ENCODE assay signal across 2 cellular contexts in genomic region chr12:106898001-106898966, GRCh38.
TF ChIP-seq lines count a peak whose summit lies in the region.

No MANE protein-coding gene starts in this region.

TF ChIP-seq in GM23338, 12 proteins besides CTCF, POLR2A, EP300 and RAD21:
- TF ChIP-seq CREB1 (CRISPR knock-in tag; IDR thresholded peaks at IDR 0.05; ENCODE audit: low read depth) (no peak), NANOG (IDR thresholded peaks at IDR 0.05; ENCODE audit: borderline replicate concordance) (no peak), ZNF331 (CRISPR knock-in tag; IDR thresholded peaks at IDR 0.05; ENCODE audit: low read depth) (no peak), JUNB (IDR thresholded peaks at IDR 0.05; ENCODE audit: unreplicated experiment) (no peak), ZNF462 (CRISPR knock-in tag; IDR thresholded peaks at IDR 0.05) (no peak), POLR2AphosphoS5 (IDR thresholded peaks at IDR 0.05; ENCODE audit: low read depth) (no peak), EZH2phosphoT487 (IDR thresholded peaks at IDR 0.05; ENCODE audit: unreplicated experiment) (no peak), REST (IDR thresholded peaks at IDR 0.05; ENCODE audit: unreplicated experiment) (no peak), EZH2 (IDR thresholded peaks at IDR 0.05; ENCODE audit: low read depth, unreplicated experiment) (no peak), ZNF114 (CRISPR knock-in tag; IDR thresholded peaks at IDR 0.05) (no peak)
TF ChIP-seq in GM23338: peak in this region for 0.

TF ChIP-seq in H1, 55 proteins besides CTCF, POLR2A, EP300 and RAD21:
- no peak for TF ChIP-seq MAFK (IDR thresholded peaks at IDR 0.05; ENCODE audit: low read depth, low read length)
- no peak for TF ChIP-seq SIRT6 (IDR thresholded peaks at IDR 0.05; ENCODE audit: low read length)
- TF ChIP-seq POU5F1 (IDR thresholded peaks at IDR 0.05; ENCODE audit: low read depth, low read length): no peak
- TF ChIP-seq SUZ12 (IDR thresholded peaks at IDR 0.05; ENCODE audit: low read length): no peak
- no peak for TF ChIP-seq NANOG (IDR thresholded peaks at IDR 0.05; ENCODE audit: insufficient read depth, low read depth, low read length, poor library complexity, severe bottlenecking)
- TF ChIP-seq BRCA1 (IDR thresholded peaks at IDR 0.05; ENCODE audit: low read depth, low read length): no peak
- TF ChIP-seq NRF1 (IDR thresholded peaks at IDR 0.05; ENCODE audit: low read depth, low read length): no peak
- TF ChIP-seq ATF2 (IDR thresholded peaks at IDR 0.05; ENCODE audit: low read length): no peak
- TF ChIP-seq CREB1 (IDR thresholded peaks at IDR 0.05): no peak
- no peak for TF ChIP-seq SIN3A (conservative IDR thresholded peaks at IDR 0.05 in 1 of 2, IDR thresholded peaks at IDR 0.05 in 1 of 2; ENCODE audit: low read depth in 1 of 2, low read length in 2 of 2)
- TF ChIP-seq JUND (IDR thresholded peaks at IDR 0.05; ENCODE audit: low read length): no peak
- no peak for TF ChIP-seq RXRA (IDR thresholded peaks at IDR 0.05; ENCODE audit: insufficient read depth, low read depth, low read length)
- TF ChIP-seq RFX5 (IDR thresholded peaks at IDR 0.05; ENCODE audit: borderline replicate concordance, low read depth, low read length): no peak
- no peak for TF ChIP-seq E2F6 (IDR thresholded peaks at IDR 0.05)
- no peak for TF ChIP-seq GABPA (IDR thresholded peaks at IDR 0.05; ENCODE audit: borderline replicate concordance, insufficient read depth, low read length)
- no peak for TF ChIP-seq SP1 (IDR thresholded peaks at IDR 0.05; ENCODE audit: low read depth, low read length)
